ENCODE assay signal across 15 cellular contexts in the genomic region with DNA sequence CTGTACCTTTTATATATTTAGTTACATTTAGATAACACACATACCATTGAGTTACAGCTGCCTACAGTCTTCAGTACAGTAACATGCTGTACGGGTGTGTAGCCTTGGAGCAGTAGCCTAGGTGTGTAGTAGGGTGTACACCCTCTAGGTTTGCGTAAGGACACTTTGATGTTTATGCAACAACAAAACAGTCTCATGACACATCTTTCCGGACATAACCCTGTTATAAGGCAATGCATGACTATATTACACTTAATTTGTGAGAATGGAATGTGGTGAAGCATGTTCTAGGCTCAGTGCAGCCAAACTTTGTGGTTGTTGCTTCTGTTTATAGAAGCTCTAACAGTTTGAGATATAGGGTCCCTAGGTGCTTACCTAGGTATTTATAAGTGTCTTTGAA.
DNase-seq lines count a peak whose midpoint lies in the region; ATAC-seq, FAIRE-seq and TF ChIP-seq lines count a peak whose summit lies in the region.
"Had no signal": no experiment of that assay in that cellular context is flagged by ENCODE, and none has a peak within 500 bp of the region (broad histone marks: within the 10 kb centered on the region; RNA-seq: fewer than 3 reads in every experiment).

No MANE protein-coding gene starts in this region.

- H3F3A ChIP-seq in PC-9 (ENCODE audit: insufficient read depth, low read depth), result peaks cover 12% of the 10 kb centered on the region; the same call in 1 of the 2 replicates

- no peaks in the 10 kb centered on the region for H3K9me3 ChIP-seq in PC-9 (ENCODE audit: insufficient read depth, low read depth)
- no peaks in the 10 kb centered on the region for H3K9me3 ChIP-seq in lower lobe of right lung
- H3K9me3 ChIP-seq: Caco-2, SJCRH30 had no signal

- no peaks in the 10 kb centered on the region for H3K79me2 ChIP-seq in PC-9 (ENCODE audit: low read depth)

- H3K9me2 ChIP-seq in PC-9 (ENCODE audit: insufficient read depth), result no peaks in the 10 kb centered on the region

- BruUV-seq in PC-9 (replicated peaks; lab: Mats Ljungman, UMichigan), result no TSS peak

- peaks cover 17% of the 10 kb centered on the region for H3K4me1 ChIP-seq in PC-9 (replicated peaks; ENCODE audit: insufficient read depth)
- H3K4me1 ChIP-seq in lower lobe of right lung, result no peaks in the 10 kb centered on the region
- H3K4me1 ChIP-seq: Caco-2 had no signal

- POLR2A ChIA-PET in PC-9 (lab: Charles Lee; ENCODE audit: unreplicated experiment), result no interaction called here

- H4K20me1 ChIP-seq in PC-9 (ENCODE audit: insufficient read depth), result no peaks in the 10 kb centered on the region

- H3K4me3 ChIP-seq in PC-9 (no peak overlapping the region), bronchial epithelial cell (ENCODE audit: low read depth, low read length) (no peak overlapping the region), lower lobe of right lung (no peak overlapping the region)
- H3K4me3 ChIP-seq: SJCRH30 had no signal

- intact Hi-C loops in PC-9 (cut with micrococcal nuclease; ENCODE audit: unreplicated experiment), result no loop called here
- intact Hi-C loops in lower lobe of right lung (cut with DNase I), result no loop called here

- H3K36me3 ChIP-seq in PC-9 (ENCODE audit: low read depth) (no peaks in the 10 kb centered on the region), bronchial epithelial cell (ENCODE audit: control insufficient read depth, insufficient read depth, low read length) (no peaks in the 10 kb centered on the region), lower lobe of right lung (no peaks in the 10 kb centered on the region)
- H3K36me3 ChIP-seq: SJCRH30 had no signal

- FAIRE-seq in bronchial epithelial cell (lab: Jason Lieb, UNC), result no peak

- peak overlapping the region; percentile 39 for H3K4me2 ChIP-seq in PC-9

- TF ChIP-seq CTCF in PC-9 (conservative IDR thresholded peaks at IDR 0.05), result no peak
- no peak for TF ChIP-seq CTCF in bronchial epithelial cell (IDR thresholded peaks at IDR 0.05; ENCODE audit: insufficient read depth, low read length, severe bottlenecking)
- TF ChIP-seq CTCF in lower lobe of right lung (IDR thresholded peaks at IDR 0.05), result no peak

- DNase-seq in PC-9 (peak in 1 of 2 experiments; percentile 97), bronchial epithelial cell (ENCODE audit: low read depth) (peak; percentile 93), lower lobe of right lung (no peak), NCI-H446 (lab: John Stamatoyannopoulos, UW) (no peak), pons (ENCODE audit: low spot score) (no peak)
- no peak for DNase-seq in activated effector memory CD4-positive, alpha-beta T cell treated with Interleukin-2 at 50 U/mL for 16 hours
- DNase-seq: Caco-2, DMS153, NCI-H1105 treated with DMSO at 0.1 percent for 48 hours, NCI-H1694 treated with DMSO at 0.1 percent for 48 hours, NCI-H345, NCI-H526 treated with DMSO at 0.1 percent for 48 hours, SJCRH30 had no signal

- no peaks in the 10 kb centered on the region for H3K27me3 ChIP-seq in PC-9 (ENCODE audit: insufficient read depth, low read depth)
- no peaks in the 10 kb centered on the region for H3K27me3 ChIP-seq in bronchial epithelial cell (ENCODE audit: control insufficient read depth, insufficient read depth, low read length)
- no peaks in the 10 kb centered on the region for H3K27me3 ChIP-seq in lower lobe of right lung (ENCODE audit: low read depth)
- H3K27me3 ChIP-seq: SJCRH30 had no signal

- ATAC-seq in lower lobe of right lung (peak; percentile 50 to 52), HG03159 (IDR thresholded peaks at IDR 0.05; ENCODE audit: unreplicated experiment) (no peak)

- H3K27ac ChIP-seq in PC-9, result peak overlapping the region; percentile 31; the same call in 1 of the 2 replicates
- no peak overlapping the region for H3K27ac ChIP-seq in lower lobe of right lung
- H3K27ac ChIP-seq: RWPE1, SJCRH30 had no signal

- CTCF ChIA-PET in PC-9 (lab: Charles Lee), result no interaction called here

- no peak overlapping the region for H2AFZ ChIP-seq in PC-9
